Comparison of ENCODE assay signal across 1 cellular context in genomic region chr22:29230916-29231875, GRCh38.
TF ChIP-seq lines count a peak whose summit lies in the region.

No MANE protein-coding gene starts in this region.

TF ChIP-seq in SK-N-SH treated with all-trans-retinoic acid at 6 μM for 48 hours, 23 proteins besides CTCF, POLR2A, EP300 and RAD21 (continued from another document):
- TF ChIP-seq TSHZ2 (CRISPR knock-in tag; IDR thresholded peaks at IDR 0.05) (no peak), ZNF565 (CRISPR knock-in tag; conservative IDR thresholded peaks at IDR 0.05; ENCODE audit: low read depth) (no peak), ZNF8 (CRISPR knock-in tag; IDR thresholded peaks at IDR 0.05) (no peak), TCF4 (CRISPR knock-in tag; IDR thresholded peaks at IDR 0.05; ENCODE audit: borderline replicate concordance) (no peak), POU6F1 (CRISPR knock-in tag; IDR thresholded peaks at IDR 0.05; ENCODE audit: borderline replicate concordance, low read depth) (no peak), CSDC2 (CRISPR knock-in tag; IDR thresholded peaks at IDR 0.05) (no peak)
